6 cellular contexts compared by ENCODE assay signal in genomic region chr2:224397100-224397499, GRCh38. TPM values are rescaled to one million over a fixed set of nuclear protein-coding genes. Genes with fewer than 3 reads are reported as not detected.
"Had no signal": no experiment of that assay in that cellular context is flagged by ENCODE, and none has a peak within 500 bp of the region (broad histone marks: within the 10 kb centered on the region; RNA-seq: fewer than 3 reads in every experiment).

No MANE protein-coding gene starts in this region.

RNA-seq across cellular contexts. Expression of gene FAM124B, which starts 4.8 kb away (rescaled TPM):
- total RNA-seq: OCI-LY7, PC-3, RPMI7951, SJSA1, SK-MEL-5 had no signal
- polyA plus RNA-seq: SK-N-SH had no signal
